1 cellular context compared by ENCODE assay signal in genomic region chr6:28589234-28589951, GRCh38.
TF ChIP-seq lines count a peak whose summit lies in the region.

No MANE protein-coding gene starts in this region.

TF ChIP-seq in HepG2, 621 proteins besides CTCF, POLR2A, EP300 and RAD21 (continued from another document and continues in another):
- no peak for TF ChIP-seq TEF (CRISPR knock-in tag; IDR thresholded peaks at IDR 0.05)
- no peak for TF ChIP-seq PITX1 (CRISPR knock-in tag; IDR thresholded peaks at IDR 0.05)
- TF ChIP-seq ZNF792 (CRISPR knock-in tag; IDR thresholded peaks at IDR 0.05), result peak; percentile 94
- peak; percentile 97 for TF ChIP-seq HNF4G (IDR thresholded peaks at IDR 0.05; ENCODE audit: borderline replicate concordance, low read depth, low read length)
- TF ChIP-seq HNF4G (CRISPR knock-in tag; IDR thresholded peaks at IDR 0.05; ENCODE audit: borderline replicate concordance, low read depth), result peak; percentile 82; the same call in 1 of the 2 replicates
- TF ChIP-seq ZNF644 (CRISPR knock-in tag; IDR thresholded peaks at IDR 0.05; ENCODE audit: low read depth), result peak; percentile 80; the same call in 1 of the 2 replicates
- peak; percentile 47; the same call in 1 of the 2 replicates for TF ChIP-seq SALL2 (CRISPR knock-in tag; IDR thresholded peaks at IDR 0.05)
- TF ChIP-seq RBM22 (optimal IDR thresholded peaks at IDR 0.05; ENCODE audit: low read length), result peak; percentile 85
- TF ChIP-seq SRY (CRISPR knock-in tag; IDR thresholded peaks at IDR 0.05), result 0 out of 2 replicates have a peak, but pooled peaks have one; percentile 15
- TF ChIP-seq ZFP90 (CRISPR knock-in tag; IDR thresholded peaks at IDR 0.05; ENCODE audit: borderline replicate concordance), result peak; percentile 44; the same call in 1 of the 2 replicates
- TF ChIP-seq ZNF761 (CRISPR knock-in tag; conservative IDR thresholded peaks at IDR 0.05), result no peak
- TF ChIP-seq SYNCRIP (IDR thresholded peaks at IDR 0.05; ENCODE audit: insufficient read depth, low read depth, low read length), result no peak
- TF ChIP-seq ZNF331 (CRISPR knock-in tag; IDR thresholded peaks at IDR 0.05), result peak; percentile 98
- peak; percentile 27; the same call in 1 of the 2 replicates for TF ChIP-seq ZNF513 (CRISPR knock-in tag; conservative IDR thresholded peaks at IDR 0.05)
- TF ChIP-seq ZNF335 (CRISPR knock-in tag; IDR thresholded peaks at IDR 0.05), result peak; percentile 84; the same call in 1 of the 2 replicates
- TF ChIP-seq ZBTB40 (IDR thresholded peaks at IDR 0.05), result peak; percentile 18; the same call in 1 of the 2 replicates
- TF ChIP-seq ZBTB40 (CRISPR knock-in tag; IDR thresholded peaks at IDR 0.05), result no peak; the same call in 1 of the 2 replicates
- peak; percentile 63 for TF ChIP-seq ZHX1 (CRISPR knock-in tag; IDR thresholded peaks at IDR 0.05; ENCODE audit: low read depth)
- no peak for TF ChIP-seq HNRNPUL1 (IDR thresholded peaks at IDR 0.05; ENCODE audit: low read depth, low read length)
- 0 out of 2 replicates have a peak, but pooled peaks have one; percentile 23 for TF ChIP-seq CENPBD1 (CRISPR knock-in tag; IDR thresholded peaks at IDR 0.05; ENCODE audit: borderline replicate concordance, low read depth)
- peak; percentile 83 for TF ChIP-seq ZNF784 (CRISPR knock-in tag; IDR thresholded peaks at IDR 0.05; ENCODE audit: borderline replicate concordance)
- TF ChIP-seq CAMTA2 (CRISPR knock-in tag; IDR thresholded peaks at IDR 0.05; ENCODE audit: borderline replicate concordance), result 0 out of 2 replicates have a peak, but pooled peaks have one; percentile 37
- TF ChIP-seq MAX (IDR thresholded peaks at IDR 0.05), result peak; percentile 74; the same call in 1 of the 2 replicates
- no peak for TF ChIP-seq TAF1 (CRISPR knock-in tag; IDR thresholded peaks at IDR 0.05)
- no peak for TF ChIP-seq ZNF253 (CRISPR knock-in tag; IDR thresholded peaks at IDR 0.05; ENCODE audit: borderline replicate concordance)
- TF ChIP-seq PRPF4 (IDR thresholded peaks at IDR 0.05; ENCODE audit: low read depth, low read length, poor library complexity, severe bottlenecking), result peak; percentile 97
- peak; percentile 44; the same call in 1 of the 2 replicates for TF ChIP-seq TFDP2 (CRISPR knock-in tag; IDR thresholded peaks at IDR 0.05)
- TF ChIP-seq POGZ (CRISPR knock-in tag; IDR thresholded peaks at IDR 0.05), result peak; percentile 74
- peak; percentile 70; the same call in 1 of the 2 replicates for TF ChIP-seq FOXO1 (CRISPR knock-in tag; IDR thresholded peaks at IDR 0.05)
- TF ChIP-seq KAT8 (CRISPR knock-in tag; IDR thresholded peaks at IDR 0.05), result peak; percentile 90
- no peak for TF ChIP-seq ZBTB3 (CRISPR knock-in tag; IDR thresholded peaks at IDR 0.05; ENCODE audit: borderline replicate concordance, low read depth)
- peak; percentile 78 for TF ChIP-seq DMAP1 (CRISPR knock-in tag; IDR thresholded peaks at IDR 0.05)
- no peak; the same call in 1 of the 2 replicates for TF ChIP-seq ZNF12 (CRISPR knock-in tag; IDR thresholded peaks at IDR 0.05)
- TF ChIP-seq CENPT (CRISPR knock-in tag; IDR thresholded peaks at IDR 0.05; ENCODE audit: low read depth), result no peak; the same call in 1 of the 2 replicates
- TF ChIP-seq NCOA2 (CRISPR knock-in tag; IDR thresholded peaks at IDR 0.05), result peak; percentile 36; the same call in 1 of the 2 replicates
- TF ChIP-seq KLF9 (CRISPR knock-in tag; IDR thresholded peaks at IDR 0.05; ENCODE audit: low read depth), result peak; percentile 80; the same call in 1 of the 2 replicates
- TF ChIP-seq ZNF33A (CRISPR knock-in tag; IDR thresholded peaks at IDR 0.05; ENCODE audit: borderline replicate concordance), result 0 out of 2 replicates have a peak, but pooled peaks have one; percentile 79
- no peak for TF ChIP-seq MAFF (IDR thresholded peaks at IDR 0.05; ENCODE audit: low read depth, low read length)
- no peak for TF ChIP-seq REXO4 (CRISPR knock-in tag; IDR thresholded peaks at IDR 0.05; ENCODE audit: borderline replicate concordance)
